ENCODE assay signal across 8 cellular contexts in the genomic region with DNA sequence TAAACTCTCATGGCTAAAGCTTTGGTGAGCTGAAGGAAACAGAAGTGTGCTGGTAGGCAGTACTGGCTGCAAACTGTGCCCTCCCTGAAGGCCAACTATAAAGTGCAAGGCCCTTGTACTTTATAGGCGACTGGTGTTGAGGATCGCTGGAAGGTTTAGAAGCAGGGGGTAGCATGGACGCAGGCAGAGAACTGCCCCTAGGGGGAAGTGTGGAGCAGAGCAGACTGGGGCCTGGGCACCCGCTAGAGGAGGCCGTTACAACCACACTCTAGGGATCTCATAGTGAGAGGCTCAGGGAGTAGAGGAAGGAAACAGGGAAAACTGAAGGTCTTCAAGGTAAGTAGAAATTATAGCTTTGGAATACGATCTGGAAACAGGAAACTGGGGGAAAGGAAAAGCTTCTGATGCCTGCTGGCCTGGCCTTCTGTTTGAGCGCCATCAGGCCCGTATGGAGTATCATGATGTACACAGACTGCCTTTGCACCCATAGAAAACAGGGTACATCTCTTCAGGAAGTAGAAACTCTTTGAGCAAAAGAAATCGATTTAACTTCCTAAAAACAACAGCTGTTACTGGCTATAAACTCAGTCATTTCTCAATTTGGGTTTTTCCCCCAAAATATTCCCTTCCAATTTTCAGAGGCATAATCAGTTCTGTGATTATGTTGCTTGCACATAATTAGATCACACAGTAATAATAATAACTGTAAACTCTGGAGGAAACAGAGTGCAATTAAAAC. TPM values are rescaled to one million over a fixed set of nuclear protein-coding genes. Genes with fewer than 3 reads are reported as not detected.
A peak's percentile ranks its signal among the peaks of the same experiment; 100 is the strongest.
DNase-seq lines count a peak whose midpoint lies in the region; ATAC-seq and TF ChIP-seq lines count a peak whose summit lies in the region.

No MANE protein-coding gene starts in this region.

- TF ChIP-seq CTCF in nephron (IDR thresholded peaks at IDR 0.05; ENCODE audit: unreplicated experiment in 3 of 3) = peak in 2 of 3 experiments; percentile 23 to 39

- no peaks in the 10 kb centered on the region for H3K36me3 Mint-ChIP-seq in nephron (ENCODE audit: low read depth)

- peak overlapping the region; percentile 56 to 93 (median 76) for H3K27ac Mint-ChIP-seq in nephron

- in situ Hi-C loops in G401 (cut with HindIII; ENCODE audit: low sequenced_read_pairs) = no loop called here

- peak; percentile 49 for TF ChIP-seq RAD21 in Ishikawa (IDR thresholded peaks at IDR 0.05; ENCODE audit: low read depth)

- no peak overlapping the region for H3K4me3 Mint-ChIP-seq in nephron

- H3K27me3 Mint-ChIP-seq in nephron (ENCODE audit: low read depth) = no peaks in the 10 kb centered on the region

- peaks cover 3% of the 10 kb centered on the region for H3K9me3 Mint-ChIP-seq in nephron

- peaks cover 41% of the 10 kb centered on the region for H3K4me1 Mint-ChIP-seq in nephron

- peak; percentile 45 for ATAC-seq in GM21423 (IDR thresholded peaks at IDR 0.05; ENCODE audit: unreplicated experiment)

- no peak for TF ChIP-seq EP300 in Ishikawa (IDR thresholded peaks at IDR 0.05; ENCODE audit: borderline replicate concordance)

- DNase-seq in G401 (ENCODE audit: low spot score) = peak; percentile 31
- DNase-seq in activated CD4-positive, alpha-beta T cell treated with anti-CD3 and anti-CD28 coated beads for 4 hours = peak; percentile 65 to 68
- peak; percentile 55 for DNase-seq in effector CD4-positive, alpha-beta T cell
- no peak for DNase-seq in NCI-H226
- no peak for DNase-seq in putamen (ENCODE audit: low spot score)

TF ChIP-seq in Ishikawa, 13 proteins besides CTCF, POLR2A, EP300 and RAD21:
- no peak for TF ChIP-seq NFIC (IDR thresholded peaks at IDR 0.05)
- no peak for TF ChIP-seq MAX (IDR thresholded peaks at IDR 0.05)
- no peak for TF ChIP-seq CEBPB (IDR thresholded peaks at IDR 0.05)
- no peak for TF ChIP-seq USF1 (IDR thresholded peaks at IDR 0.05)
- no peak for TF ChIP-seq TAF1 (IDR thresholded peaks at IDR 0.05; ENCODE audit: low read depth)
- TF ChIP-seq ZBTB7A (IDR thresholded peaks at IDR 0.05; ENCODE audit: low read depth) = no peak
- TF ChIP-seq EGR1 (IDR thresholded peaks at IDR 0.05) = no peak
- no peak for TF ChIP-seq FOXM1 (IDR thresholded peaks at IDR 0.05; ENCODE audit: borderline replicate concordance, low read depth)
- no peak for TF ChIP-seq CREB1 (IDR thresholded peaks at IDR 0.05; ENCODE audit: low read depth)
- no peak for TF ChIP-seq YY1 (IDR thresholded peaks at IDR 0.05; ENCODE audit: low read depth)
- no peak for TF ChIP-seq REST (IDR thresholded peaks at IDR 0.05; ENCODE audit: low read depth)
- TF ChIP-seq TCF12 (IDR thresholded peaks at IDR 0.05; ENCODE audit: low read depth) = no peak

RNA-seq across cellular contexts. Expression of gene TMSB4X, which starts 23.9 kb away (rescaled TPM):
- total RNA-seq in G401 (2014; rRNA removed; shearing (Covaris generic)) = 2,749 and 3,064 TPM in 2 replicates

RNA-seq across cellular contexts. Expression of gene TLR8, which starts 44.6 kb away (rescaled TPM):
- total RNA-seq in G401 (2014; rRNA removed; shearing (Covaris generic)) = not detected in 2 replicates

Comparison
In these comparisons a context has a peak if more than half of its experiments do, and no peak if none do; other contexts are left out.
1. DNase-seq: peak in G401 (single experiment), activated CD4-positive, alpha-beta T cell treated with anti-CD3 and anti-CD28 coated beads for 4 hours (2 of 2) and effector CD4-positive, alpha-beta T cell (single experiment); none in NCI-H226 (single experiment) and putamen (single experiment).